In the genomic region with DNA sequence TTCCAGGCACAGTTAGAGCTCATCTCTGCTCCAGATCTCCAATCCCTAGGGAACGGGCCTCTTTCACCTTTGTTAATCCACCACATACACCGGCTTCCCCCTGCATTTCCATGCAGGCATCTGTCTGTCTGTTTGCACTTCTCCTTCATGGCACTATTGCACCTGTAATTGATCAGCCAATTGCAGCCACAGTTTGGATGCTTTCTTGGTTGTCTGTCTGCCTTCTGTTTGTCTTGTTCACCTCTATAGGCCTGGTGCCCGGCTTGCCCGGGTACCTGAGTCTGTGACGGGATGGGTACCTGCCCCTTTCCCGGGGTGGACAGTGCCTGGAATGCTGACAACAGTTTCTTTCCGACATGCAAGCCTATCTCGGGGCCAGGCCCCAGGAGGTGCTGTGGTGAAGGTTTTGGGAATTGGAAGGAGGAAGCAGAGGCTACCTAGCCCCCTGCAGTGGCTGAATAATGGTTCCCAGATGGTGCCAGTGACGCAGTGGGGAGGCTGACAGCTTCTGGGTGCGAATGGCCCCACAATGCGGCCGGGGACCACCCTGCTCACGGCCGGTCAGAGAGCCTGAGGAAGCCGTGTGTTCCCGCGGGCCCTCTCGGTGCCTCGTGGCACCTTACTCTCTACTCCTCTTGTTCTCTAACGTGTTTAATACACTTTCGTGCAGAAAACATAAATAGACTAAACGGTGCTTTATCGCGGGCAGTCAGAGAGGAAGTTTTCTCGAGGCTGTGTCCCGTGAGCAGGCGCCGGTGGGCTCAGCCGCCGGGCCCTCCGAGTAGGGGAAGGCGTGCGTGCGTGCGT, we compare ENCODE assay signal across 8 cellular contexts. TPM values are rescaled to one million over a fixed set of nuclear protein-coding genes. Genes with fewer than 3 reads are reported as not detected.
DNase-seq lines count a peak whose midpoint lies in the region; TF ChIP-seq lines count a peak whose summit lies in the region.

No MANE protein-coding gene starts in this region.

- H3K27ac ChIP-seq in Karpas-422 (ENCODE audit: low read length) (no peak overlapping the region), endodermal cell (ENCODE audit: low read depth, low read length) (no peak overlapping the region), neural cell (ENCODE audit: low read length) (no peak overlapping the region)

- no peaks in the 10 kb centered on the region for H3K9me3 Mint-ChIP-seq in T-helper 2 cell treated with Interferon-gamma antibody and Interleukin-4, amounts not matched to agents 5 μg/mL and 100 μg/mL, for 36 hours
- no peaks in the 10 kb centered on the region for H3K9me3 Mint-ChIP-seq in endodermal cell

- H3K4me3 ChIP-seq in Karpas-422 (ENCODE audit: low read length) (peak overlapping the region; percentile 57), endodermal cell (ENCODE audit: low read length) (peak overlapping the region; percentile 75), neural cell (ENCODE audit: low read length) (peak overlapping the region; percentile 52)

- no peaks in the 10 kb centered on the region for H3F3A ChIP-seq in neural cell (ENCODE audit: insufficient read depth, low read length, poor library complexity, severe bottlenecking)

- no peaks in the 10 kb centered on the region for H3K9me2 ChIP-seq in Karpas-422 (replicated peaks; ENCODE audit: insufficient read depth, low read length)
- H3K9me2 ChIP-seq in neural cell (ENCODE audit: insufficient read depth, low read length) = no peaks in the 10 kb centered on the region

- peak overlapping the region; percentile 37 for H3K4me3 Mint-ChIP-seq in T-helper 2 cell treated with Interferon-gamma antibody and Interleukin-4, amounts not matched to agents 5 μg/mL and 100 μg/mL, for 36 hours
- peak overlapping the region; percentile 61 for H3K4me3 Mint-ChIP-seq in endodermal cell

- peak overlapping the region; percentile 62 for H3K4me2 ChIP-seq in Karpas-422 (ENCODE audit: low read depth, low read length, poor library complexity, severe bottlenecking)
- no peak overlapping the region for H3K4me2 ChIP-seq in neural cell (ENCODE audit: low read length)

- DNase-seq in T-helper 2 cell treated with Interferon-gamma antibody and Interleukin-4, amounts not matched to agents 5 μg/mL and 100 μg/mL, for 36 hours (ENCODE audit: low spot score) = no peak
- no peak for DNase-seq in T-helper 2 cell
- DNase-seq in Karpas-422 = no peak
- DNase-seq in endodermal cell = peak; percentile 87
- DNase-seq in G401 (ENCODE audit: low spot score) = no peak
- no peak for DNase-seq in DMS153 (lab: John Stamatoyannopoulos, UW)
- DNase-seq in UCSD-AML1 (lab: John Stamatoyannopoulos, UW; ENCODE audit: unreplicated experiment) = no peak

- H4K20me1 ChIP-seq in Karpas-422 (ENCODE audit: insufficient read depth, low read depth, low read length) = no peaks in the 10 kb centered on the region
- no peaks in the 10 kb centered on the region for H4K20me1 ChIP-seq in neural cell (ENCODE audit: insufficient read depth)

- TF ChIP-seq EP300 in neural cell (conservative IDR thresholded peaks at IDR 0.05; ENCODE audit: poor library complexity, severe bottlenecking) = no peak

- no peaks in the 10 kb centered on the region for H3K36me3 Mint-ChIP-seq in T-helper 2 cell treated with Interferon-gamma antibody and Interleukin-4, amounts not matched to agents 5 μg/mL and 100 μg/mL, for 36 hours (ENCODE audit: low read depth)
- no peaks in the 10 kb centered on the region for H3K36me3 Mint-ChIP-seq in endodermal cell (ENCODE audit: low read depth)

- H3K4me1 ChIP-seq in Karpas-422 (ENCODE audit: low read length) (peaks cover 9% of the 10 kb centered on the region), endodermal cell (ENCODE audit: control insufficient read depth, insufficient read depth, low read length) (no peaks in the 10 kb centered on the region)

- peak overlapping the region; percentile 44; the same call in 1 of the 2 replicates for H3K9ac ChIP-seq in Karpas-422 (ENCODE audit: low read length)
- H3K9ac ChIP-seq in endodermal cell (ENCODE audit: extremely low read depth, low read length, poor library complexity, severe bottlenecking) = no peak overlapping the region
- no peak overlapping the region for H3K9ac ChIP-seq in neural cell (ENCODE audit: low read length)

- in situ Hi-C loops in G401 (cut with HindIII; ENCODE audit: low sequenced_read_pairs) = no loop called here

- no peaks in the 10 kb centered on the region for H3K79me2 ChIP-seq in Karpas-422 (ENCODE audit: low read length)
- H3K79me2 ChIP-seq in neural cell (replicated peaks; ENCODE audit: insufficient read depth, low read length) = no peaks in the 10 kb centered on the region

- no peaks in the 10 kb centered on the region for H3K36me3 ChIP-seq in Karpas-422 (ENCODE audit: insufficient read depth, low read length)
- H3K36me3 ChIP-seq in endodermal cell (ENCODE audit: control insufficient read depth, insufficient read depth, low read length) = no peaks in the 10 kb centered on the region
- H3K36me3 ChIP-seq in neural cell (ENCODE audit: insufficient read depth, low read length) = no peaks in the 10 kb centered on the region

- H3K27me3 ChIP-seq in Karpas-422 (ENCODE audit: low read length) (no peaks in the 10 kb centered on the region; the same call in 1 of the 2 replicates), endodermal cell (ENCODE audit: control insufficient read depth, insufficient read depth, low read length, poor library complexity, severe bottlenecking) (peaks cover 16% of the 10 kb centered on the region), neural cell (ENCODE audit: insufficient read depth, low read depth, low read length) (peaks cover 5% of the 10 kb centered on the region)

- no peak for TF ChIP-seq RAD21 in neural cell (conservative IDR thresholded peaks at IDR 0.05)

- H2AFZ ChIP-seq in Karpas-422 (ENCODE audit: low read length) = 0 out of 2 replicates have a peak overlapping the region, but pooled peaks have one; percentile 26
- no peak overlapping the region for H2AFZ ChIP-seq in neural cell (ENCODE audit: low read depth, low read length)

- peaks cover 5% of the 10 kb centered on the region for H3K4me1 Mint-ChIP-seq in T-helper 2 cell treated with Interferon-gamma antibody and Interleukin-4, amounts not matched to agents 5 μg/mL and 100 μg/mL, for 36 hours (ENCODE audit: low read depth)
- peaks cover 12% of the 10 kb centered on the region for H3K4me1 Mint-ChIP-seq in endodermal cell

- H3K9me3 ChIP-seq in Karpas-422 (ENCODE audit: low read length) (no peaks in the 10 kb centered on the region), endodermal cell (ENCODE audit: control insufficient read depth, low read length) (no peaks in the 10 kb centered on the region), neural cell (ENCODE audit: low read length) (no peaks in the 10 kb centered on the region)

- WGBS in endodermal cell (ENCODE audit: insufficient coverage in 1 of 2, insufficient read length in 1 of 2), 2 experiments = 23 to 36% methylated on average over 13 to 35 of the region's 35 CpGs

- no peak for TF ChIP-seq CTCF in endodermal cell (conservative IDR thresholded peaks at IDR 0.05)
- TF ChIP-seq CTCF in neural cell (IDR thresholded peaks at IDR 0.05; ENCODE audit: poor library complexity, severe bottlenecking) = no peak

- peaks cover 24% of the 10 kb centered on the region for H3K27me3 Mint-ChIP-seq in T-helper 2 cell treated with Interferon-gamma antibody and Interleukin-4, amounts not matched to agents 5 μg/mL and 100 μg/mL, for 36 hours (ENCODE audit: low read depth)
- peaks cover 34% of the 10 kb centered on the region for H3K27me3 Mint-ChIP-seq in endodermal cell (ENCODE audit: insufficient read depth)

- H3K27ac Mint-ChIP-seq in T-helper 2 cell treated with Interferon-gamma antibody and Interleukin-4, amounts not matched to agents 5 μg/mL and 100 μg/mL, for 36 hours = no peak overlapping the region
- no peak overlapping the region for H3K27ac Mint-ChIP-seq in endodermal cell

TF ChIP-seq in neural cell, 6 proteins besides CTCF, POLR2A, EP300 and RAD21:
- TF ChIP-seq MXI1 (conservative IDR thresholded peaks at IDR 0.05; ENCODE audit: poor library complexity, severe bottlenecking) (no peak), POLR2AphosphoS5 (IDR thresholded peaks at IDR 0.05) (no peak), SMC3 (conservative IDR thresholded peaks at IDR 0.05; ENCODE audit: poor library complexity) (no peak), TAF1 (IDR thresholded peaks at IDR 0.05; ENCODE audit: low read depth) (no peak)

RNA-seq across cellular contexts. Expression of a gene that starts 31.3 kb away (rescaled TPM):
- total RNA-seq in Karpas-422 (2014; rRNA removed; shearing (Covaris generic); ENCODE audit: low replicate concordance) = not detected in 2 replicates
- total RNA-seq in endodermal cell = 1 to 10 TPM; 2.2 to 3.0 TPM
- 20.7 TPM for polyA plus RNA-seq in endodermal cell (2013, experiment 1 of 2)
- polyA plus RNA-seq in endodermal cell (2013, experiment 2 of 2) = 16.9 TPM
- 57.5 and 60.8 TPM in 2 replicates for polyA plus RNA-seq in neural cell
- polyA minus RNA-seq in neural cell = 75.0 and 92.1 TPM in 2 replicates
- total RNA-seq in G401 (2014; rRNA removed; shearing (Covaris generic)) = 2.5 and 4.3 TPM in 2 replicates
